ENCODE assay signal across 7 cellular contexts in the genomic region with DNA sequence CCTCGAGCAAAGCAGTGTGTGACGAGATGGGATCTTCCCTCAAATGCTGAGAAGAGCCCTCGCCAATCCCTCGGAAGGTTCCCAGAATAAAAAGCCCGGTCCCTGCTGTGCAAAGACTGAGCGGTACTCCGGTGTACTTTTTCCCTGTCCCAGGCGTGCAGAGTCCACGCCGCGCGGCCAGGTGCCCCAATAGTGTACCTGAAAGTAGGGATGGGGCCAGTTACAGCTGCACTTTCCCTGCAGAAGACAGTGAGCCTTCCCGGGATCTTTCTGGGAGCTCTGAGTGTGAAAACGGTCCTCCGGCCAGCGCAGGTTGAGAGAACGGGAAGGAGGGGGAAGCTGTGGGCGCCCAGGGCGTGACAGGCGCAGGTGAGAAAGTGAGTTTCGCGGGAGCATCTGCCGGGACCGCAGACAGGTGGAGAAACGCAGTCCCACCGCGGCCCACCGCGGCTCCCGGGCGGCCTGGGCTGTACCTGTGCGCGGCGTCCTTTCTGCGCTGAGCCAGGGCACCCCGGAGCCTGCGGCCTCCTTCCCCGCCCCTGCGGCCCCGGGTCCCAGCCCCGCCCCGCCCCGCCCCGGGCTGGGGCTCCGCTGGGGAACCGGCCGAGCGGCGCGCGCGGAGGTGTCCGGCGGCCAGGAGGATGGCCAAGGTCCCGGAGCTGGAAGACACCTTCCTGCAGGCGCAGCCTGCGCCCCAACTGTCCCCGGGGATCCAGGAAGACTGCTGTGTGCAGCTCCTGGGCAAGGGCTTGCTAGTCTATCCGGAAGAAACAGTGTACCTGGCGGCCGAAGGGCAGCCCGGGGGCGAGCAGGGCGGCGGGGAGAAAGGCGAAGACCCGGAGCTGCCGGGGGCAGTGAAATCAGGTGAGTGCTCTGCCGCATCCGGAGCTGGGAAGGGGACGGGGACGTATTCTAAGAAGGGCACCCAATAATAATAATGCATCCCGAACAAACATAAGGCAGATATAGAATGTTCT. TPM values are rescaled to one million over a fixed set of nuclear protein-coding genes. Genes with fewer than 3 reads are reported as not detected.
A peak's percentile ranks its signal among the peaks of the same experiment; 100 is the strongest.
DNase-seq lines count a peak whose midpoint lies in the region; ATAC-seq and TF ChIP-seq lines count a peak whose summit lies in the region.

A gene with protein sequence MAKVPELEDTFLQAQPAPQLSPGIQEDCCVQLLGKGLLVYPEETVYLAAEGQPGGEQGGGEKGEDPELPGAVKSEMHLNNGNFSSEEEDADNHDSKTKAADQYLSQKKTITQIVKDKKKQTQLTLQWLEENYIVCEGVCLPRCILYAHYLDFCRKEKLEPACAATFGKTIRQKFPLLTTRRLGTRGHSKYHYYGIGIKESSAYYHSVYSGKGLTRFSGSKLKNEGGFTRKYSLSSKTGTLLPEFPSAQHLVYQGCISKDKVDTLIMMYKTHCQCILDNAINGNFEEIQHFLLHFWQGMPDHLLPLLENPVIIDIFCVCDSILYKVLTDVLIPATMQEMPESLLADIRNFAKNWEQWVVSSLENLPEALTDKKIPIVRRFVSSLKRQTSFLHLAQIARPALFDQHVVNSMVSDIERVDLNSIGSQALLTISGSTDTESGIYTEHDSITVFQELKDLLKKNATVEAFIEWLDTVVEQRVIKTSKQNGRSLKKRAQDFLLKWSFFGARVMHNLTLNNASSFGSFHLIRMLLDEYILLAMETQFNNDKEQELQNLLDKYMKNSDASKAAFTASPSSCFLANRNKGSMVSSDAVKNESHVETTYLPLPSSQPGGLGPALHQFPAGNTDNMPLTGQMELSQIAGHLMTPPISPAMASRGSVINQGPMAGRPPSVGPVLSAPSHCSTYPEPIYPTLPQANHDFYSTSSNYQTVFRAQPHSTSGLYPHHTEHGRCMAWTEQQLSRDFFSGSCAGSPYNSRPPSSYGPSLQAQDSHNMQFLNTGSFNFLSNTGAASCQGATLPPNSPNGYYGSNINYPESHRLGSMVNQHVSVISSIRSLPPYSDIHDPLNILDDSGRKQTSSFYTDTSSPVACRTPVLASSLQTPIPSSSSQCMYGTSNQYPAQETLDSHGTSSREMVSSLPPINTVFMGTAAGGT (plus strand): TSS at position 608 of the 977 bp plus-strand sequence. CDS start 34 bp downstream, at position 642.

- POLR2A ChIA-PET in SK-N-SH (lab: Yijun Ruan, JAX) = no interaction called here

- in situ Hi-C loops in HAP-1 (cut with MboI; ENCODE audit: low sequenced_read_pairs) = no loop called here

- no peak for TF ChIP-seq CTCF in SK-N-SH (IDR thresholded peaks at IDR 0.05)
- TF ChIP-seq CTCF in hepatocyte (IDR thresholded peaks at IDR 0.05; ENCODE audit: poor library complexity) = no peak

- H3K4me3 ChIP-seq in HAP-1 (peak within 1 kb of the TSS; percentile 19), SK-N-SH (ENCODE audit: low read depth in 2 of 2, low read length in 1 of 2) (peak within 1 kb of the TSS in 1 of 2 experiments; percentile 14; a peak in 1 of 4 replicates), hepatocyte (peak within 1 kb of the TSS; percentile 54), skeletal muscle satellite cell (ENCODE audit: low read length) (peak within 1 kb of the TSS; percentile 48)

- no peak for ATAC-seq in HG03139 (IDR thresholded peaks at IDR 0.05; ENCODE audit: unreplicated experiment)
- no peak for ATAC-seq in HG02610 (IDR thresholded peaks at IDR 0.05; ENCODE audit: unreplicated experiment)

- H3K9me2 ChIP-seq in SK-N-SH (no peaks in the 10 kb centered on the region), hepatocyte (replicated peaks; ENCODE audit: insufficient read depth) (no peaks in the 10 kb centered on the region)

- H3K4me2 ChIP-seq in SK-N-SH (peak within 1 kb of the TSS; percentile 47; the same call in 1 of the 2 replicates), hepatocyte (peak within 1 kb of the TSS; percentile 88), skeletal muscle satellite cell (ENCODE audit: low read length) (peak within 1 kb of the TSS; percentile 79)

- DNase-seq in HAP-1 (ENCODE audit: low spot score in 2 of 2) (peak in 1 of 2 experiments; percentile 22), SK-N-SH (peak; percentile 38), hepatocyte (ENCODE audit: low spot score) (peak; percentile 52), SHP77 (lab: John Stamatoyannopoulos, UW) (no peak)

- H3K36me3 ChIP-seq in HAP-1 (replicated peaks) (no peaks in the 10 kb centered on the region), SK-N-SH (replicated peaks in 1 of 2; ENCODE audit: control insufficient read depth in 1 of 2, insufficient read depth in 2 of 2, low read length in 1 of 2) (no peaks in the 10 kb centered on the region), hepatocyte (replicated peaks; ENCODE audit: insufficient read depth, low read depth) (no peaks in the 10 kb centered on the region), skeletal muscle satellite cell (ENCODE audit: insufficient read depth, low read length) (no peaks in the 10 kb centered on the region)

- no peaks in the 10 kb centered on the region for H3K9me3 ChIP-seq in HAP-1
- H3K9me3 ChIP-seq in SK-N-SH = no peaks in the 10 kb centered on the region
- H3K9me3 ChIP-seq in hepatocyte (ENCODE audit: low read depth) = no peaks in the 10 kb centered on the region
- H3K9me3 ChIP-seq in skeletal muscle satellite cell (replicated peaks; ENCODE audit: low read length) = no peaks in the 10 kb centered on the region

- H3K27ac ChIP-seq in SK-N-SH (ENCODE audit: low read depth in 2 of 2, low read length in 1 of 2) (no peak within 1 kb of the TSS), hepatocyte (no peak within 1 kb of the TSS)

- H3K27me3 ChIP-seq in HAP-1 (ENCODE audit: low read depth) (peaks cover 50% of the 10 kb centered on the region), SK-N-SH (ENCODE audit: insufficient read depth) (peaks cover 22% of the 10 kb centered on the region), hepatocyte (peaks cover 34% of the 10 kb centered on the region), skeletal muscle satellite cell (ENCODE audit: control insufficient read depth, insufficient read depth, low read length) (peaks cover 42% of the 10 kb centered on the region)

- H4K20me1 ChIP-seq in SK-N-SH (ENCODE audit: insufficient read depth) (no peaks in the 10 kb centered on the region), hepatocyte (ENCODE audit: insufficient read depth, poor library complexity, severe bottlenecking) (no peaks in the 10 kb centered on the region)

- TF ChIP-seq EP300 in SK-N-SH (IDR thresholded peaks at IDR 0.05; ENCODE audit: borderline replicate concordance in 1 of 2, low read depth in 1 of 2, low read length in 1 of 2) = no peak

- H2AFZ ChIP-seq in SK-N-SH (ENCODE audit: low read depth) (peak within 1 kb of the TSS; percentile 59; the same call in 1 of the 2 replicates), hepatocyte (peak within 1 kb of the TSS; percentile 57)

- TF ChIP-seq RAD21 in SK-N-SH (IDR thresholded peaks at IDR 0.05; ENCODE audit: low read length) = no peak

- H3K79me2 ChIP-seq in SK-N-SH (ENCODE audit: insufficient read depth) (no peaks in the 10 kb centered on the region), hepatocyte (no peaks in the 10 kb centered on the region)

- CTCF ChIA-PET in SK-N-SH (lab: Yijun Ruan, JAX) = no interaction called here

- 1% methylated on average over 30 of the region's 73 CpGs for WGBS in SK-N-SH (ENCODE audit: low lambda C conversion rate)
- WGBS in hepatocyte (ENCODE audit: low lambda C conversion rate, missing lambda C conversion rate) = 1% methylated on average over 51 of the region's 73 CpGs

- H3K4me1 ChIP-seq in HAP-1 = no peaks in the 10 kb centered on the region
- peaks cover 0 to 7% of the 10 kb centered on the region in 2 experiments; a peak in 1 of 4 replicates for H3K4me1 ChIP-seq in SK-N-SH (ENCODE audit: control insufficient read depth in 1 of 2, insufficient read depth in 2 of 2, low read depth in 1 of 2, low read length in 1 of 2)
- no peaks in the 10 kb centered on the region for H3K4me1 ChIP-seq in hepatocyte (ENCODE audit: insufficient read depth)
- peaks cover 4% of the 10 kb centered on the region for H3K4me1 ChIP-seq in skeletal muscle satellite cell (ENCODE audit: control insufficient read depth, insufficient read depth, low read length)

- no peak within 1 kb of the TSS for H3K9ac ChIP-seq in SK-N-SH
- H3K9ac ChIP-seq in skeletal muscle satellite cell (ENCODE audit: low read depth, low read length) = no peak within 1 kb of the TSS

- H3F3A ChIP-seq in SK-N-SH (replicated peaks; ENCODE audit: insufficient read depth) = no peaks in the 10 kb centered on the region

TF ChIP-seq in SK-N-SH, 30 proteins besides CTCF, POLR2A, EP300 and RAD21 (continues in another document):
- TF ChIP-seq TCF12 (IDR thresholded peaks at IDR 0.05) = no peak
- TF ChIP-seq, protein P1, sequence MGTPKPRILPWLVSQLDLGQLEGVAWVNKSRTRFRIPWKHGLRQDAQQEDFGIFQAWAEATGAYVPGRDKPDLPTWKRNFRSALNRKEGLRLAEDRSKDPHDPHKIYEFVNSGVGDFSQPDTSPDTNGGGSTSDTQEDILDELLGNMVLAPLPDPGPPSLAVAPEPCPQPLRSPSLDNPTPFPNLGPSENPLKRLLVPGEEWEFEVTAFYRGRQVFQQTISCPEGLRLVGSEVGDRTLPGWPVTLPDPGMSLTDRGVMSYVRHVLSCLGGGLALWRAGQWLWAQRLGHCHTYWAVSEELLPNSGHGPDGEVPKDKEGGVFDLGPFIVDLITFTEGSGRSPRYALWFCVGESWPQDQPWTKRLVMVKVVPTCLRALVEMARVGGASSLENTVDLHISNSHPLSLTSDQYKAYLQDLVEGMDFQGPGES (IDR thresholded peaks at IDR 0.05; ENCODE audit: low read depth, low read length) = no peak
- no peak for TF ChIP-seq RXRA (IDR thresholded peaks at IDR 0.05; ENCODE audit: borderline replicate concordance, low read depth)
- no peak for TF ChIP-seq MEF2A (IDR thresholded peaks at IDR 0.05; ENCODE audit: borderline replicate concordance, low read depth)
- TF ChIP-seq SMC3 (IDR thresholded peaks at IDR 0.05; ENCODE audit: low read depth, low read length) = no peak
- no peak for TF ChIP-seq TEAD4 (IDR thresholded peaks at IDR 0.05; ENCODE audit: borderline replicate concordance, insufficient read depth)
- TF ChIP-seq YY1 (IDR thresholded peaks at IDR 0.05; ENCODE audit: low read depth) = no peak
- TF ChIP-seq ELF1 (IDR thresholded peaks at IDR 0.05) = no peak
- no peak for TF ChIP-seq FOSL2 (IDR thresholded peaks at IDR 0.05; ENCODE audit: borderline replicate concordance, low read depth)
- TF ChIP-seq, protein P2, sequence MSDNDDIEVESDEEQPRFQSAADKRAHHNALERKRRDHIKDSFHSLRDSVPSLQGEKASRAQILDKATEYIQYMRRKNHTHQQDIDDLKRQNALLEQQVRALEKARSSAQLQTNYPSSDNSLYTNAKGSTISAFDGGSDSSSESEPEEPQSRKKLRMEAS (IDR thresholded peaks at IDR 0.05; ENCODE audit: low read depth) = no peak
- no peak for TF ChIP-seq GABPA (IDR thresholded peaks at IDR 0.05; ENCODE audit: low read depth)
- TF ChIP-seq EZH2phosphoT487 (IDR thresholded peaks at IDR 0.05; ENCODE audit: borderline replicate concordance, low read depth) = no peak

RNA-seq across cellular contexts. Expression of the gene that starts here (rescaled TPM):
- polyA plus RNA-seq in SK-N-SH (2012; rRNA removed) (not detected in 2 replicates), hepatocyte (3.7 and 4.1 TPM in 2 replicates)
- not detected in 2 replicates for polyA plus RNA-seq in SK-N-SH (2012; cell fraction: cytosol; rRNA removed)
- 0.01 TPM in 1 of 2 replicates, not detected in the other for polyA plus RNA-seq in SK-N-SH (2012; cell fraction: nucleus; rRNA removed)
- total RNA-seq in hepatocyte = 5.1 and 6.8 TPM in 2 replicates
- not detected in 2 replicates for total RNA-seq in skeletal muscle satellite cell (2012; rRNA removed)

Comparison
In these comparisons a context has a peak if more than half of its experiments do, and no peak if none do; other contexts are left out.
1. Peak in DNase-seq and H3K4me2 ChIP-seq in SK-N-SH; RNA of the gene not detected or under 1 TPM.